In the genomic region with DNA sequence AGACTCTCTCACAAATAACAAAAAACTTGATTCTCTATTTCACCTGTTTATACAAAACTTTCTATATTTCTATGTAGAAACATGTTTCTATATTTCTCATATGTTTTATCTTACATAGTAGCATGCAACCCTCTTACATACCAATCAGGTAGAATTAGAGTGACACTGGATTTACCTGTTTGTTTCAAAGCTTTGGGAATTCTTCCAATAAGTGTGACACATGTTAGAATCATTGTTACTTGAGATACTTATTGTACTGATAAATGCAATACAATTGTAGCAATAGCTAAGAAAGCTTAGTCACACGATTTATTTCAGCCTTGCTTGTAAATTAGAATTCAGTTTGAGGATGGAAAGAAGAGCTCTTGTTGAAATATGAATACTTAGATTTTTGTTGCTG, we compare ENCODE assay signal across 30 cellular contexts. TPM values are rescaled to one million over a fixed set of nuclear protein-coding genes. Genes with fewer than 3 reads are reported as not detected.
"Had no signal": no experiment of that assay in that cellular context is flagged by ENCODE, and none has a peak within 500 bp of the region (broad histone marks: within the 10 kb centered on the region; RNA-seq: fewer than 3 reads in every experiment).

No MANE protein-coding gene starts in this region.

- H3K4me3 ChIP-seq: ascending aorta, breast epithelium, esophagus muscularis mucosa, gastroesophageal sphincter, heart right ventricle had no signal

- H3K27me3 ChIP-seq: ascending aorta, breast epithelium, esophagus muscularis mucosa, gastroesophageal sphincter, heart right ventricle had no signal

- DNase-seq: activated CD4-positive, alpha-beta memory T cell treated with anti-CD3 and anti-CD28 coated beads for 36 hours; activated CD4-positive, alpha-beta T cell treated with anti-CD3 and anti-CD28 coated beads for 36 hours; activated CD4-positive, alpha-beta T cell treated with anti-CD3 and anti-CD28 coated beads, Interleukin-2, amount 10 ng/mL, durations not matched to agents 24 days and 14 days; activated CD4-positive, CD25-positive, alpha-beta regulatory T cell; activated CD4-positive, CD25-positive, alpha-beta regulatory T cell treated with anti-CD3 and anti-CD28 coated beads, Interleukin-2, amount 50 U/mL, for 72 hours; activated CD8-positive, alpha-beta memory T cell treated with anti-CD3 and anti-CD28 coated beads, Interleukin-2, amount 10 ng/mL, durations not matched to agents 7 days and 5 days; activated CD8-positive, alpha-beta memory T cell treated with anti-CD3 and anti-CD28 coated beads, Interleukin-2, amount 50 U/mL, for 4 hours; activated CD8-positive, alpha-beta T cell treated with anti-CD3 and anti-CD28 coated beads, Interleukin-2, amount 10 ng/mL, durations not matched to agents 7 days and 5 days; activated effector memory CD4-positive, alpha-beta T cell treated with anti-CD3 and anti-CD28 coated beads, Interleukin-2, amount 50 U/mL, for 16 hours; activated naive CD4-positive, alpha-beta T cell treated with anti-CD3 and anti-CD28 coated beads for 36 hours; activated naive CD8-positive, alpha-beta T cell treated with anti-CD3 and anti-CD28 coated beads for 36 hours; activated T-cell treated with anti-CD3 and anti-CD28 coated beads, Interleukin-2, amount 50 U/mL, for 1 hour; activated T-cell treated with anti-CD3 and anti-CD28 coated beads, Interleukin-2, amount 50 U/mL, for 48 hours; cortex of kidney; dermis blood vessel endothelial cell; effector CD4-positive, alpha-beta T cell; effector memory CD8-positive, alpha-beta T cell; foreskin melanocyte; heart right ventricle; T-helper 2 cell had no signal

- H3K27ac ChIP-seq: ascending aorta, breast epithelium, esophagus muscularis mucosa, gastroesophageal sphincter, heart right ventricle had no signal

- H3K4me1 ChIP-seq: ascending aorta, breast epithelium, esophagus muscularis mucosa, gastroesophageal sphincter had no signal

- H3K36me3 ChIP-seq: ascending aorta, breast epithelium, esophagus muscularis mucosa, gastroesophageal sphincter, heart right ventricle had no signal

- ATAC-seq: activated CD4-positive, alpha-beta T cell treated with anti-CD3 and anti-CD28 coated beads for 36 hours; activated CD8-positive, alpha-beta memory T cell treated with anti-CD3 and anti-CD28 coated beads, Interleukin-2, amount 10 ng/mL, durations not matched to agents 7 days and 5 days; activated CD8-positive, alpha-beta T cell treated with anti-CD3 and anti-CD28 coated beads, Interleukin-2, amount 10 ng/mL, durations not matched to agents 7 days and 5 days; effector memory CD8-positive, alpha-beta T cell; gastroesophageal sphincter; heart right ventricle had no signal

- H3K9me3 ChIP-seq: ascending aorta, breast epithelium, gastroesophageal sphincter had no signal

RNA-seq across cellular contexts. Expression of a gene that starts 4.9 kb away (rescaled TPM):
- total RNA-seq: activated CD4-positive, alpha-beta T cell treated with anti-CD3 and anti-CD28 coated beads, Interleukin-2, amount 10 ng/mL, durations not matched to agents 24 days and 14 days; activated CD8-positive, alpha-beta memory T cell treated with anti-CD3 and anti-CD28 coated beads for 36 hours; activated CD8-positive, alpha-beta memory T cell treated with anti-CD3 and anti-CD28 coated beads, Interleukin-2, amount 10 ng/mL, durations not matched to agents 7 days and 5 days; activated CD8-positive, alpha-beta T cell treated with anti-CD3 and anti-CD28 coated beads, Interleukin-2, amount 10 ng/mL, durations not matched to agents 7 days and 5 days; activated naive CD4-positive, alpha-beta T cell treated with anti-CD3 and anti-CD28 coated beads for 36 hours; activated naive CD8-positive, alpha-beta T cell treated with anti-CD3 and anti-CD28 coated beads for 36 hours; activated T-helper 1 cell treated with anti-CD3 and anti-CD28 coated beads, Interleukin-12 subunit alpha, Interleukin-12 subunit beta, Interleukin-2, Interleukin-4 antibody, amounts not matched to agents 30 ng/mL and 10 ng/mL and 1 ng/mL, durations not matched to agents 14 hours and 24 hours and 36 hours; activated T-helper 2 cell treated with anti-CD3 and anti-CD28 coated beads, Interferon-gamma antibody, Interleukin-2, Interleukin-4, amounts not matched to agents 10 μg/mL and 5 μg/mL and 100 μg/mL, durations not matched to agents 14 hours and 24 hours and 36 hours; ascending aorta; cerebellum; dermis blood vessel endothelial cell; epithelial cell of proximal tubule; esophagus muscularis mucosa; gastroesophageal sphincter; T-helper 1 cell treated with Interleukin-12 subunit alpha and Interleukin-12 subunit beta and Interleukin-4 antibody, amounts not matched to agents 30 ng/mL and 1 ng/mL, for 36 hours had no signal
